8 cellular contexts compared by ENCODE assay signal in the genomic region with DNA sequence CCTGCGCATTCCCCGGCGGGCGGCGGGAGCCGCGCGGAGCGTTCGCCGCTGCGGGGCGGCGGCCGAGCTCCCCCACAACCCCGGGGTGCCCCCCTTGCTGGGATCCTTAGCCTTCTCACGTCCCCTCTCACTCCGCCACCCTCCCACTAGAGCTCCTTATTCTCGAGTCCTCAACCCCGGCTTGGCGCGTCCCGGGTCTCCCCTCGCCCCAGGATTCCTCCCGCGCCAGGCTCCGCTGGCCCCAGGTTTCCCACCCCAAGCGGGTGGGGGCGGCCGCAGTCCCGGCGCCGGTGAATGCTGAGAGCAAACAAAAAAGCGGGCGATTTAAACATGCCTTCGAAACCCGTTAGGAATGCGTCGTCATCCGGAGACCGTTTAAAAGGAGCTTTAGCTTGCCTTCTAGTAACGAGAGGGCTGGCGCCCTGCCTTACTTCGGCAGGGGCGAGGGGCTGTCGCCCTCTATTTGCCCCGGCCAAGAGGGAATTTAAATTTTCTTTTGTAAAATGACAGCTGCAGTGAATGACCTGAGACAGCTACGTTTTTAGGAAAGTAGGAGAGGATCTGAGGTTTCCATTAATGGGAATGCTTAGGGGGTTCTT. TPM values are rescaled to one million over a fixed set of nuclear protein-coding genes. Genes with fewer than 3 reads are reported as not detected.
A peak's percentile ranks its signal among the peaks of the same experiment; 100 is the strongest.
DNase-seq lines count a peak whose midpoint lies in the region; ATAC-seq and TF ChIP-seq lines count a peak whose summit lies in the region.

No MANE protein-coding gene starts in this region.

- TF ChIP-seq CTCF in HFFc6 (IDR thresholded peaks at IDR 0.05), result no peak
- no peak for TF ChIP-seq CTCF in NB4 (IDR thresholded peaks at IDR 0.05; ENCODE audit: low read depth, low read length)
- no peak for TF ChIP-seq CTCF in activated B cell treated with CpG ODN at 0.5 μM for 24 hours (IDR thresholded peaks at IDR 0.05)
- TF ChIP-seq CTCF in epithelial cell of proximal tubule (conservative IDR thresholded peaks at IDR 0.05; ENCODE audit: low read depth, low read length), result no peak
- no peak for TF ChIP-seq CTCF in upper lobe of left lung (IDR thresholded peaks at IDR 0.05)

- DNase-seq in stimulated activated CD4-positive, alpha-beta T cell treated with anti-CD3 and anti-CD28 coated beads, Interleukin-12 subunit alpha, Interleukin-12 subunit beta, amount 100 ng/mL, for 48 hours (ENCODE audit: low read depth in 2 of 3, low spot score in 1 of 3), result peak in 2 of 3 donors; percentile 11 to 17
- no peak for DNase-seq in stimulated activated CD4-positive, alpha-beta T cell treated with anti-CD3 and anti-CD28 coated beads, Interleukin-12 subunit alpha, Interleukin-12 subunit beta, amount 100 ng/mL, for 4 hours
- DNase-seq in HFFc6 (peak; percentile 66), NB4 (ENCODE audit: low read depth) (peak; percentile 74), activated B cell treated with CpG ODN at 0.5 μM for 24 hours (no peak), epithelial cell of proximal tubule (ENCODE audit: low read depth) (no peak), myocyte (ENCODE audit: low read depth) (peak; percentile 74), upper lobe of left lung (peak in 1 of 2 donors; percentile 42)

- ATAC-seq in activated B cell treated with CpG ODN at 0.5 μM for 24 hours (ENCODE audit: low read depth), result no peak
- ATAC-seq in upper lobe of left lung (ENCODE audit: low FRiP score in 2 of 2), result peak in 1 of 2 donors; percentile 14

- intact Hi-C loops in activated B cell treated with CpG ODN at 0.5 μM for 24 hours (cut with micrococcal nuclease), result loop anchor here (1.0 to 5.0 kb wide), 3 partner anchors 14 to 135 kb away; no protein-coding TSS in a partner anchor

- H3K27ac Mint-ChIP-seq in HFFc6 (peak overlapping the region; percentile 90), activated B cell treated with CpG ODN at 0.5 μM for 24 hours (peak overlapping the region; percentile 2)

- H3K36me3 Mint-ChIP-seq in HFFc6 (ENCODE audit: low read depth) (no peaks in the 10 kb centered on the region), activated B cell treated with CpG ODN at 0.5 μM for 24 hours (ENCODE audit: low read depth) (peaks cover 17% of the 10 kb centered on the region)

- H3K4me3 Mint-ChIP-seq in HFFc6 (peak overlapping the region; percentile 90), activated B cell treated with CpG ODN at 0.5 μM for 24 hours (peak overlapping the region; percentile 89)

- H3K27me3 ChIP-seq in upper lobe of left lung, result no peaks in the 10 kb centered on the region

- H3K27me3 Mint-ChIP-seq in HFFc6 (ENCODE audit: insufficient read depth) (peaks cover 2% of the 10 kb centered on the region), activated B cell treated with CpG ODN at 0.5 μM for 24 hours (no peaks in the 10 kb centered on the region)

- POLR2A ChIA-PET in activated B cell treated with CpG ODN at 0.5 μM for 24 hours (lab: Charles Lee), result interaction anchor here (0.8 to 2.0 kb wide), 9 partner anchors 9 to 931 kb away, joined by 3 to 17 read pairs (median 7); a partner anchor contains a TSS

- H3K4me3 ChIP-seq in NB4 (ENCODE audit: low read depth, low read length) (peak overlapping the region; percentile 81), epithelial cell of proximal tubule (ENCODE audit: low read depth, low read length) (peak overlapping the region; percentile 78), upper lobe of left lung (peak overlapping the region; percentile 66 to 87 (median 78))

- no peak for TF ChIP-seq EP300 in upper lobe of left lung (IDR thresholded peaks at IDR 0.05)

- H3K9me3 ChIP-seq in upper lobe of left lung, result no peaks in the 10 kb centered on the region

- H3K4me1 Mint-ChIP-seq in HFFc6 (ENCODE audit: low read depth) (peaks cover 46% of the 10 kb centered on the region), activated B cell treated with CpG ODN at 0.5 μM for 24 hours (peaks cover 29% of the 10 kb centered on the region)

- peak overlapping the region; percentile 87 to 94 (median 92) for H3K27ac ChIP-seq in upper lobe of left lung

- CTCF ChIA-PET in activated B cell treated with CpG ODN at 0.5 μM for 24 hours (lab: Charles Lee), result interaction anchor here (0.9 to 1.8 kb wide), 3 partner anchors 11 to 50 kb away, joined by 3 to 7 read pairs (median 6); no protein-coding TSS in a partner anchor

- TF ChIP-seq POLR2A in NB4 (IDR thresholded peaks at IDR 0.05; ENCODE audit: extremely low read depth, insufficient read length), result no peak
- peak in 1 of 4 donors; percentile 31 for TF ChIP-seq POLR2A in upper lobe of left lung (IDR thresholded peaks at IDR 0.05)

- H3K9me3 Mint-ChIP-seq in HFFc6 (no peaks in the 10 kb centered on the region), activated B cell treated with CpG ODN at 0.5 μM for 24 hours (no peaks in the 10 kb centered on the region)

- 0 to 1% methylated on average over 31 to 32 of the region's 48 CpGs for WGBS in upper lobe of left lung, 2 donors

- no peaks in the 10 kb centered on the region for H3K36me3 ChIP-seq in upper lobe of left lung

- H3K4me1 ChIP-seq in upper lobe of left lung, result peaks cover 9 to 20% (median 11%) of the 10 kb centered on the region in 4 donors

RNA-seq across cellular contexts. Expression of a gene that starts 3.0 kb away (rescaled TPM):
- total RNA-seq in HFFc6 (2021; fragmentation: NEBNext Ultra II Directional; extraction: Animal tissue kit (Norgen Biotek cat#: 25700)), result 10 to 100 TPM; 23.2 to 32.4 (median 26.6) TPM
- total RNA-seq in activated B cell treated with CpG ODN at 0.5 μM for 24 hours, result 26.2 and 29.2 TPM in 2 replicates
- 19.0 and 28.2 TPM in 2 replicates for total RNA-seq in epithelial cell of proximal tubule
- total RNA-seq in myocyte, result 14.8 and 17.5 TPM in 2 replicates
- polyA plus RNA-seq in myocyte (2012), result 13.7 TPM
- 10 to 100 TPM; 26.2 to 46.5 (median 38.1) TPM for total RNA-seq in upper lobe of left lung

Comparison
In these comparisons a context has a peak if more than half of its experiments do, and no peak if none do; other contexts are left out.
1. DNase-seq: peak in stimulated activated CD4-positive, alpha-beta T cell treated with anti-CD3 and anti-CD28 coated beads, Interleukin-12 subunit alpha, Interleukin-12 subunit beta, amount 100 ng/mL, for 48 hours (2 of 3), HFFc6 (single experiment), NB4 (single experiment) and myocyte (single experiment); none in stimulated activated CD4-positive, alpha-beta T cell treated with anti-CD3 and anti-CD28 coated beads, Interleukin-12 subunit alpha, Interleukin-12 subunit beta, amount 100 ng/mL, for 4 hours (single experiment), activated B cell treated with CpG ODN at 0.5 μM for 24 hours (single experiment) and epithelial cell of proximal tubule (single experiment).
2. Peak in every context shown above with its lines, with median percentiles within 50 percentile points of each other: H3K4me3 ChIP-seq.